In the genomic region with DNA sequence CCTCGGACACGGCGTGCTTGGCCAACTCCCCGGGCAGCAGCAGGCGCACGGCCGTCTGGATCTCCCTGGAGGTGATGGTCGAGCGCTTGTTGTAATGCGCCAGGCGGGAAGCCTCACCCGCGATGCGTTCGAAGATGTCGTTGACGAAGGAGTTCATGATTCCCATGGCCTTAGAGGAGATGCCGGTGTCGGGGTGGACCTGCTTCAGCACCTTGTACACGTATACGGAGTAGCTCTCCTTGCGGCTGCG, we compare ENCODE assay signal across 1 cellular context.
TF ChIP-seq lines count a peak whose summit lies in the region.

No MANE protein-coding gene starts in this region.

TF ChIP-seq in WTC11, 78 proteins besides CTCF, POLR2A, EP300 and RAD21 (continued from another document):
- TF ChIP-seq, protein P1, sequence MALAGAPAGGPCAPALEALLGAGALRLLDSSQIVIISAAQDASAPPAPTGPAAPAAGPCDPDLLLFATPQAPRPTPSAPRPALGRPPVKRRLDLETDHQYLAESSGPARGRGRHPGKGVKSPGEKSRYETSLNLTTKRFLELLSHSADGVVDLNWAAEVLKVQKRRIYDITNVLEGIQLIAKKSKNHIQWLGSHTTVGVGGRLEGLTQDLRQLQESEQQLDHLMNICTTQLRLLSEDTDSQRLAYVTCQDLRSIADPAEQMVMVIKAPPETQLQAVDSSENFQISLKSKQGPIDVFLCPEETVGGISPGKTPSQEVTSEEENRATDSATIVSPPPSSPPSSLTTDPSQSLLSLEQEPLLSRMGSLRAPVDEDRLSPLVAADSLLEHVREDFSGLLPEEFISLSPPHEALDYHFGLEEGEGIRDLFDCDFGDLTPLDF (CRISPR knock-in tag; IDR thresholded peaks at IDR 0.05), result 0 out of 2 replicates have a peak, but pooled peaks have one; percentile 7
- peak; percentile 81; the same call in 1 of the 2 replicates for TF ChIP-seq FOXP1 (CRISPR knock-in tag; IDR thresholded peaks at IDR 0.05; ENCODE audit: borderline replicate concordance)
- TF ChIP-seq, protein P2, sequence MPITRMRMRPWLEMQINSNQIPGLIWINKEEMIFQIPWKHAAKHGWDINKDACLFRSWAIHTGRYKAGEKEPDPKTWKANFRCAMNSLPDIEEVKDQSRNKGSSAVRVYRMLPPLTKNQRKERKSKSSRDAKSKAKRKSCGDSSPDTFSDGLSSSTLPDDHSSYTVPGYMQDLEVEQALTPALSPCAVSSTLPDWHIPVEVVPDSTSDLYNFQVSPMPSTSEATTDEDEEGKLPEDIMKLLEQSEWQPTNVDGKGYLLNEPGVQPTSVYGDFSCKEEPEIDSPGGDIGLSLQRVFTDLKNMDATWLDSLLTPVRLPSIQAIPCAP (CRISPR knock-in tag; IDR thresholded peaks at IDR 0.05), result 0 out of 2 replicates have a peak, but pooled peaks have one; percentile 65
- TF ChIP-seq, protein P3, sequence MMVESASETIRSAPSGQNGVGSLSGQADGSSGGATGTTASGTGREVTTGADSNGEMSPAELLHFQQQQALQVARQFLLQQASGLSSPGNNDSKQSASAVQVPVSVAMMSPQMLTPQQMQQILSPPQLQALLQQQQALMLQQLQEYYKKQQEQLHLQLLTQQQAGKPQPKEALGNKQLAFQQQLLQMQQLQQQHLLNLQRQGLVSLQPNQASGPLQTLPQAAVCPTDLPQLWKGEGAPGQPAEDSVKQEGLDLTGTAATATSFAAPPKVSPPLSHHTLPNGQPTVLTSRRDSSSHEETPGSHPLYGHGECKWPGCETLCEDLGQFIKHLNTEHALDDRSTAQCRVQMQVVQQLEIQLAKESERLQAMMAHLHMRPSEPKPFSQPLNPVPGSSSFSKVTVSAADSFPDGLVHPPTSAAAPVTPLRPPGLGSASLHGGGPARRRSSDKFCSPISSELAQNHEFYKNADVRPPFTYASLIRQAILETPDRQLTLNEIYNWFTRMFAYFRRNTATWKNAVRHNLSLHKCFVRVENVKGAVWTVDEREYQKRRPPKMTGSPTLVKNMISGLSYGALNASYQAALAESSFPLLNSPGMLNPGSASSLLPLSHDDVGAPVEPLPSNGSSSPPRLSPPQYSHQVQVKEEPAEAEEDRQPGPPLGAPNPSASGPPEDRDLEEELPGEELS (CRISPR knock-in tag; IDR thresholded peaks at IDR 0.05), result 0 out of 2 replicates have a peak, but pooled peaks have one; percentile 47
- TF ChIP-seq ZNF219 (CRISPR knock-in tag; IDR thresholded peaks at IDR 0.05; ENCODE audit: borderline replicate concordance), result peak; percentile 73; the same call in 1 of the 2 replicates
- TF ChIP-seq KAT7 (CRISPR knock-in tag; IDR thresholded peaks at IDR 0.05; ENCODE audit: borderline replicate concordance), result 0 out of 2 replicates have a peak, but pooled peaks have one; percentile 3
TF ChIP-seq in WTC11: peak in this region for 9; not testable (repeated sequence) for 69.
